ENCODE assay signal across 17 cellular contexts in the genomic region with DNA sequence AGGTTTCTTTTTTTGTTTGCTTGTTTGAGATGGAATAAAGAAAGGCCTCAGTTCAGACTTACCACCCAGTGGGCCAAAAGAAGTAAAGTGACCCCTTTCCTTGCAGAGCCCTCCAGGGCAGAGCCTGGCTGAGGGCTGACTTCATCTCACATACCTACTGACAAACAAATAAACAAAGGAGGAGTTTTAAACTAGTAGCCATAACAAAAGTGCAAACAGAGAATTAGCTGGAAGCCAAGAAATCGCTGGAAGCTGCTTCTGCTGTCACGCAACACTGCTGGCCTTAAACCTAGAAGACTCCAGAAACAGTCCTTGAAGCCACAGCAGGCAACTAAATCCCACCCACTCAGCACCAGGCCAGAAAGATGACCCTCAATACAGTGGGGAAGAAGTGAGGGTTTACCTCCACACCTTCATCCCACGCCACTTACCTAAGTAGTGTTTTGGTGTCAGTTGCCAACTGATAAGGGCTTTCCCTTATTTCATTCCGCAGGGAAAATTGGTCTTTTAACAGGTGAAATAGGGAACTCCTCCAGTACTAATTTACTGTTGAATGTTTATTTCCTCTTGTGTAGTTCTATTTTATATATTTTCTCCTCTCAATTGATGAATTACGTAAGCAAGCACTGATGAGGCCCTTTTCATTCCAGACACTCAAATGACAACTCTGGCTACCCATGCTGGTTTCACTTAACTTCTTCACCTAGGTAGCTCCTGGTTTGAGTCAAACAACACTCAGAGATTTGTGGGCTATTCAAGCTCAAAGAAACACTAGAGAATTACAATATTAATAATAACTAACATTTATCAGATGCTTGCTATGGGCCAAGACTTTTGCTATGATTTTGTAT.
A peak's percentile ranks its signal among the peaks of the same experiment; 100 is the strongest.
DNase-seq lines count a peak whose midpoint lies in the region; ATAC-seq and TF ChIP-seq lines count a peak whose summit lies in the region.
"Had no signal": no experiment of that assay in that cellular context is flagged by ENCODE, and none has a peak within 500 bp of the region (broad histone marks: within the 10 kb centered on the region; RNA-seq: fewer than 3 reads in every experiment).

No MANE protein-coding gene starts in this region.

- H3K4me3 ChIP-seq in GM12865 (ENCODE audit: low read depth, low read length) (no peak overlapping the region), LNCaP clone FGC (ENCODE audit: low read depth, low read length) (no peak overlapping the region)
- H3K4me3 ChIP-seq: dorsolateral prefrontal cortex, psoas muscle had no signal

- no peak overlapping the region for H3K27ac ChIP-seq in substantia nigra (ENCODE audit: low read depth, low read length, poor library complexity, severe bottlenecking)
- H3K27ac ChIP-seq: dorsolateral prefrontal cortex, HL-60, psoas muscle had no signal

- ATAC-seq in HG02678 (IDR thresholded peaks at IDR 0.05; ENCODE audit: unreplicated experiment): peak; percentile 50
- no peak for ATAC-seq in HG03521 (IDR thresholded peaks at IDR 0.05; ENCODE audit: unreplicated experiment)
- ATAC-seq: psoas muscle had no signal

- DNase-seq in GM12865 (ENCODE audit: low read depth): peak; percentile 73
- DNase-seq in LNCaP clone FGC (ENCODE audit: low read depth): peak; percentile 74
- peak; percentile 37 for DNase-seq in kidney tubule cell (ENCODE audit: low spot score)
- DNase-seq in KBM-7: no peak
- DNase-seq in substantia nigra (lab: John Stamatoyannopoulos, UW): no peak
- no peak for DNase-seq in islet precursor cell
- DNase-seq: activated CD4-positive, alpha-beta T cell treated with anti-CD3 and anti-CD28 coated beads for 4 hours; activated naive CD4-positive, alpha-beta T cell treated with anti-CD3 and anti-CD28 coated beads, Interleukin-2, amount 50 U/mL, for 16 hours; Caco-2; dorsolateral prefrontal cortex; NCI-H146; NCI-H446; psoas muscle; stimulated activated CD4-positive, alpha-beta T cell treated with anti-CD3 and anti-CD28 coated beads, Interleukin-12 subunit alpha, Interleukin-12 subunit beta, amount 100 ng/mL, for 4 hours had no signal

- TF ChIP-seq CTCF in GM12865 (IDR thresholded peaks at IDR 0.05; ENCODE audit: insufficient read depth, low read depth, low read length, missing control alignments) (no peak), LNCaP clone FGC (IDR thresholded peaks at IDR 0.05; ENCODE audit: control insufficient read depth, extremely low read depth, insufficient read depth) (no peak)

- in situ Hi-C loops in KBM-7 (cut with MboI; ENCODE audit: low pct_unique_long_range_greater_than_20kb, low sequenced_read_pairs): no loop called here

Comparison
In these comparisons a context has a peak if more than half of its experiments do, and no peak if none do; other contexts are left out.
1. DNase-seq: peak in GM12865 (single experiment), LNCaP clone FGC (single experiment) and kidney tubule cell (single experiment); none in KBM-7 (single experiment), substantia nigra (0 of 49) and islet precursor cell (single experiment).